ENCODE assay signal across 19 cellular contexts in genomic region chr21:15397258-15397657, GRCh38.
"Had no signal": no experiment of that assay in that cellular context is flagged by ENCODE, and none has a peak within 500 bp of the region (broad histone marks: within the 10 kb centered on the region; RNA-seq: fewer than 3 reads in every experiment).

No MANE protein-coding gene starts in this region.

- DNase-seq: dorsolateral prefrontal cortex; effector CD8-positive, alpha-beta T cell; foreskin melanocyte; head of caudate nucleus; left colon; left ventricle myocardium superior; mesenchymal stem cell; midbrain; occipital lobe; pancreas; right cardiac atrium; small intestine; stimulated activated CD4-positive, alpha-beta T cell treated with anti-CD3 and anti-CD28 coated beads, Interleukin-2, amount 100 ng/mL, for 48 hours; stimulated activated naive CD8-positive, alpha-beta T cell treated with anti-CD3 and anti-CD28 coated beads, Interleukin-15, Interleukin-2, amounts not matched to agents 100 U/mL and 50 U/mL, for 24 hours; tibial artery; upper lobe of left lung; uterus had no signal

- H3K27ac Mint-ChIP-seq: natural killer cell treated with Interleukin-12 subunit alpha and Interleukin-12 subunit beta and Interleukin-15 and Interleukin-18, amount 100 ng/mL, for 72 hours; progenitor cell of endocrine pancreas had no signal

- H3K27me3 Mint-ChIP-seq: progenitor cell of endocrine pancreas had no signal

- H3K4me3 Mint-ChIP-seq: natural killer cell treated with Interleukin-12 subunit alpha and Interleukin-12 subunit beta and Interleukin-15 and Interleukin-18, amount 100 ng/mL, for 72 hours had no signal

- H3K36me3 Mint-ChIP-seq: natural killer cell treated with Interleukin-12 subunit alpha and Interleukin-12 subunit beta and Interleukin-15 and Interleukin-18, amount 100 ng/mL, for 72 hours had no signal

- H3K9me3 Mint-ChIP-seq: natural killer cell treated with Interleukin-12 subunit alpha and Interleukin-12 subunit beta and Interleukin-15 and Interleukin-18, amount 100 ng/mL, for 72 hours had no signal

- ATAC-seq: left colon; left ventricle myocardium superior; natural killer cell treated with Interleukin-12 subunit alpha and Interleukin-12 subunit beta and Interleukin-15 and Interleukin-18, amount 100 ng/mL, for 72 hours; pancreas; right cardiac atrium; stimulated activated naive CD8-positive, alpha-beta T cell treated with anti-CD3 and anti-CD28 coated beads, Interleukin-15, Interleukin-2, amounts not matched to agents 100 U/mL and 50 U/mL, for 24 hours had no signal
